Comparison of ENCODE assay signal across 26 cellular contexts in the genomic region with DNA sequence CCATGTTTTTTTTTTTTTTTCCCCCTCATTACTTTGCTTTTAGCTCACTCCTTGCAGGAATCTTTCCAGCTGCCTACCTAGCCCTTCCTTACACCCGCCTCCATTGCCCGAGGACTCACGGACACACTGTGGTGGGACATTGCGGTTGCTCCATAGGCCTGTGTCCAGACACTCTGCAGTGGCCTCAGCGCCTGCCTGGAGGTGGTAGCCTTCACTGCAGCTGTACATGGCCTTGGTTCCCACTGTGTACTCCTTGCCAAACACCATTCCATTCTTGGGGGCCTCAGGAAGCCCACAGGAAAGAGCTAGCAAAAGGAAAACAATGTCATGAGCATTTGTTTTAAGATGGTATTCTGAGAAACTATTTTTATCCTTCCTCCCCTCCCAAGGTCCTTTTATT.
DNase-seq lines count a peak whose midpoint lies in the region; ATAC-seq, FAIRE-seq and TF ChIP-seq lines count a peak whose summit lies in the region.
"Had no signal": no experiment of that assay in that cellular context is flagged by ENCODE, and none has a peak within 500 bp of the region (broad histone marks: within the 10 kb centered on the region; RNA-seq: fewer than 3 reads in every experiment).

No MANE protein-coding gene starts in this region.

- H3K36me3 Mint-ChIP-seq in activated CD4-positive, alpha-beta memory T cell treated with anti-CD3 and anti-CD28 coated beads, Interleukin-2, amount 10 ng/mL, durations not matched to agents 7 days and 5 days (ENCODE audit: low read depth), result no peaks in the 10 kb centered on the region
- H3K36me3 Mint-ChIP-seq: CD14-positive monocyte; CD8-positive, alpha-beta memory T cell had no signal

- POLR2A ChIA-PET in HepG2 (lab: Yijun Ruan, JAX), result no interaction called here
- POLR2A ChIA-PET in activated CD4-positive, alpha-beta memory T cell treated with anti-CD3 and anti-CD28 coated beads, Interleukin-2, amount 10 ng/mL, durations not matched to agents 7 days and 5 days (lab: Charles Lee), result no interaction called here

- no peak for TF ChIP-seq CTCF in liver (IDR thresholded peaks at IDR 0.05; ENCODE audit: low read depth, low read length, missing input control)
- TF ChIP-seq CTCF in HepG2 (CRISPR knock-in tag; IDR thresholded peaks at IDR 0.05), result no peak
- no peak for TF ChIP-seq CTCF in right lobe of liver (IDR thresholded peaks at IDR 0.05)
- no peak for TF ChIP-seq CTCF in colonic mucosa (IDR thresholded peaks at IDR 0.05)

- H3K4me1 Mint-ChIP-seq in activated CD4-positive, alpha-beta memory T cell treated with anti-CD3 and anti-CD28 coated beads, Interleukin-2, amount 10 ng/mL, durations not matched to agents 7 days and 5 days, result no peaks in the 10 kb centered on the region
- H3K4me1 Mint-ChIP-seq: CD14-positive monocyte; CD8-positive, alpha-beta memory T cell had no signal

- WGBS in liver, result 89% methylated on average over 5 of the region's 5 CpGs
- WGBS in HepG2 (ENCODE audit: low lambda C conversion rate), result 13% methylated on average over 5 of the region's 5 CpGs
- 69% methylated on average over 5 of the region's 5 CpGs for WGBS in right lobe of liver (ENCODE audit: insufficient coverage, low coverage, low lambda C conversion rate, missing lambda C conversion rate)

- in situ Hi-C loops in HepG2 (cut with HindIII; ENCODE audit: extremely low pct_ligation_motif_present, low pct_unique_long_range_greater_than_20kb), result no loop called here

- no peaks in the 10 kb centered on the region for H3K9me3 ChIP-seq in liver (ENCODE audit: control insufficient read depth in 4 of 4, low read length in 3 of 4)
- H3K9me3 ChIP-seq in HepG2 (ENCODE audit: low read length), result no peaks in the 10 kb centered on the region
- no peaks in the 10 kb centered on the region for H3K9me3 ChIP-seq in right lobe of liver
- H3K9me3 ChIP-seq in colonic mucosa, result no peaks in the 10 kb centered on the region
- H3K9me3 ChIP-seq: A549, BE2C had no signal

- H3K4me3 ChIP-seq in liver (ENCODE audit: low read depth in 1 of 3, low read length in 3 of 3), result no peak overlapping the region
- no peak overlapping the region for H3K4me3 ChIP-seq in HepG2 (replicated peaks in 1 of 3; ENCODE audit: insufficient read depth in 1 of 3, low read depth in 2 of 3, low read length in 3 of 3)
- no peak overlapping the region for H3K4me3 ChIP-seq in right lobe of liver
- H3K4me3 ChIP-seq in colonic mucosa, result no peak overlapping the region
- H3K4me3 ChIP-seq: A549; BLaER1 treated with 17β-estradiol and CSF1 and Interleukin-3, amounts not matched to agents 10 nM and 100 nM; GM23248 had no signal

- TF ChIP-seq EP300 in HepG2 (IDR thresholded peaks at IDR 0.05; ENCODE audit: low read depth in 2 of 2, low read length in 2 of 2) (no peak), HepG2 (CRISPR knock-in tag; IDR thresholded peaks at IDR 0.05; ENCODE audit: borderline replicate concordance) (no peak)

- H3K27me3 Mint-ChIP-seq in activated CD4-positive, alpha-beta memory T cell treated with anti-CD3 and anti-CD28 coated beads, Interleukin-2, amount 10 ng/mL, durations not matched to agents 7 days and 5 days, result peaks cover 18% of the 10 kb centered on the region

- no peak overlapping the region for H2AFZ ChIP-seq in HepG2 (ENCODE audit: low read length)
- H2AFZ ChIP-seq: GM23248 had no signal

- ATAC-seq in HepG2, result no peak
- ATAC-seq in right lobe of liver, result peak in 3 of 4 donors; percentile 36 to 59 (median 46)
- ATAC-seq in GM19463 (IDR thresholded peaks at IDR 0.05; ENCODE audit: unreplicated experiment), result no peak
- ATAC-seq: A549, HCT116 had no signal

- H3K4me2 ChIP-seq in HepG2 (ENCODE audit: low read depth, low read length), result no peak overlapping the region
- H3K4me2 ChIP-seq: A549 had no signal

- no peaks in the 10 kb centered on the region for H4K20me1 ChIP-seq in HepG2 (ENCODE audit: insufficient read depth, low read length)
- H4K20me1 ChIP-seq: BLaER1 treated with 17β-estradiol and CSF1 and Interleukin-3, amounts not matched to agents 10 nM and 100 nM had no signal

- FAIRE-seq in HepG2 (lab: Jason Lieb, UNC), result no peak
- FAIRE-seq: A549, D721Med, GM12891, GM18507, H1 had no signal

- no peak overlapping the region for H3K27ac Mint-ChIP-seq in activated CD4-positive, alpha-beta memory T cell treated with anti-CD3 and anti-CD28 coated beads, Interleukin-2, amount 10 ng/mL, durations not matched to agents 7 days and 5 days
- H3K27ac Mint-ChIP-seq: CD14-positive monocyte; CD4-positive, alpha-beta T cell; CD8-positive, alpha-beta memory T cell had no signal

- DNase-seq in HepG2 (ENCODE audit: low spot score) (no peak), dermis blood vessel endothelial cell (peak; percentile 18), right lobe of liver (no peak), colonic mucosa (no peak)
- no peak for DNase-seq in activated CD4-positive, alpha-beta memory T cell treated with anti-CD3 and anti-CD28 coated beads, Interleukin-2, amount 10 ng/mL, durations not matched to agents 7 days and 5 days
- DNase-seq: 8988T; ACHN; AML-193; BE2C; CD4-positive, alpha-beta T cell; CD8-positive, alpha-beta memory T cell; DMS 273 treated with DMSO at 0.1 percent for 48 hours; DMS79; GF-D8; GM23248; H7 had no signal

- CTCF ChIA-PET in HepG2 (lab: Yijun Ruan, JAX; ENCODE audit: low intra/inter-chr PET ratio, low total read pairs), result no interaction called here
- CTCF ChIA-PET in activated CD4-positive, alpha-beta memory T cell treated with anti-CD3 and anti-CD28 coated beads, Interleukin-2, amount 10 ng/mL, durations not matched to agents 7 days and 5 days (lab: Charles Lee), result no interaction called here

- intact Hi-C loops in HepG2 (cut with micrococcal nuclease; ENCODE audit: unreplicated experiment), result no loop called here
- intact Hi-C loops in right lobe of liver (cut with DNase I), result no loop called here
- intact Hi-C loops in colonic mucosa (cut with DNase I), result no loop called here

- no peaks in the 10 kb centered on the region for H3K9me3 Mint-ChIP-seq in activated CD4-positive, alpha-beta memory T cell treated with anti-CD3 and anti-CD28 coated beads, Interleukin-2, amount 10 ng/mL, durations not matched to agents 7 days and 5 days
- H3K9me3 Mint-ChIP-seq: CD8-positive, alpha-beta memory T cell had no signal

- H3K4me3 Mint-ChIP-seq in activated CD4-positive, alpha-beta memory T cell treated with anti-CD3 and anti-CD28 coated beads, Interleukin-2, amount 10 ng/mL, durations not matched to agents 7 days and 5 days, result no peak overlapping the region
- H3K4me3 Mint-ChIP-seq: CD4-positive, alpha-beta T cell; CD8-positive, alpha-beta memory T cell had no signal

- no peak for TF ChIP-seq POLR2A in HepG2 (IDR thresholded peaks at IDR 0.05; ENCODE audit: insufficient read depth in 1 of 2, low read depth in 2 of 2, low read length in 2 of 2)
- no peak for TF ChIP-seq POLR2A in right lobe of liver (IDR thresholded peaks at IDR 0.05)

- H3K4me1 ChIP-seq in liver (ENCODE audit: control insufficient read depth in 4 of 4, insufficient read depth in 4 of 4, low read length in 3 of 4) (no peaks in the 10 kb centered on the region), HepG2 (ENCODE audit: insufficient read depth, low read length) (no peaks in the 10 kb centered on the region), right lobe of liver (no peaks in the 10 kb centered on the region), colonic mucosa (no peaks in the 10 kb centered on the region)
- H3K4me1 ChIP-seq: A549, BE2C had no signal

- H3K36me3 ChIP-seq in liver (ENCODE audit: control insufficient read depth in 4 of 4, insufficient read depth in 3 of 4, low read depth in 1 of 4, low read length in 3 of 4) (no peaks in the 10 kb centered on the region), HepG2 (replicated peaks in 1 of 2; ENCODE audit: control insufficient read depth in 1 of 2, insufficient read depth in 2 of 2, low read length in 2 of 2) (no peaks in the 10 kb centered on the region), right lobe of liver (no peaks in the 10 kb centered on the region), colonic mucosa (no peaks in the 10 kb centered on the region)
- H3K36me3 ChIP-seq: BE2C; BLaER1 treated with 17β-estradiol and CSF1 and Interleukin-3, amounts not matched to agents 10 nM and 100 nM had no signal

- H3K27me3 ChIP-seq in liver (ENCODE audit: control insufficient read depth in 4 of 4, insufficient read depth in 4 of 4, low read length in 3 of 4) (no peaks in the 10 kb centered on the region), HepG2 (ENCODE audit: control insufficient read depth in 1 of 2, insufficient read depth in 2 of 2, low read length in 2 of 2) (peaks cover 1 to 4% of the 10 kb centered on the region in 2 experiments; a peak in 3 of 5 replicates), right lobe of liver (no peaks in the 10 kb centered on the region), colonic mucosa (no peaks in the 10 kb centered on the region)
- H3K27me3 ChIP-seq: BE2C; BLaER1 treated with 17β-estradiol and CSF1 and Interleukin-3, amounts not matched to agents 10 nM and 100 nM had no signal

- H3K9ac ChIP-seq in liver (ENCODE audit: low read depth in 1 of 2, low read length in 2 of 2) (no peak overlapping the region), HepG2 (ENCODE audit: insufficient read depth, low read depth, low read length) (no peak overlapping the region), colonic mucosa (ENCODE audit: low read depth in 2 of 2, low read length in 2 of 2) (no peak overlapping the region)
- H3K9ac ChIP-seq: BLaER1 treated with 17β-estradiol and CSF1 and Interleukin-3, amounts not matched to agents 10 nM and 100 nM; GM23248 had no signal

- BruUV-seq in HepG2 (replicated peaks; lab: Mats Ljungman, UMichigan), result no TSS peak

- TF ChIP-seq RAD21 in liver (IDR thresholded peaks at IDR 0.05), result no peak
- TF ChIP-seq RAD21 in HepG2 (CRISPR knock-in tag; IDR thresholded peaks at IDR 0.05), result no peak

- no peaks in the 10 kb centered on the region for H3K79me2 ChIP-seq in HepG2 (ENCODE audit: insufficient read depth, low read length)

- H3K27ac ChIP-seq in liver (ENCODE audit: low read depth in 1 of 2, low read length in 2 of 2) (no peak overlapping the region), HepG2 (ENCODE audit: extremely low read length, insufficient read depth, low read length) (no peak overlapping the region), right lobe of liver (no peak overlapping the region), colonic mucosa (no peak overlapping the region)
- H3K27ac ChIP-seq: A549; BLaER1 treated with 17β-estradiol and CSF1 and Interleukin-3, amounts not matched to agents 10 nM and 100 nM; GM23248 had no signal

TF ChIP-seq in liver, 16 proteins besides CTCF, POLR2A, EP300 and RAD21:
- TF ChIP-seq HNF4G (IDR thresholded peaks at IDR 0.05), result no peak
- peak; percentile 16 for TF ChIP-seq NR2F2 (IDR thresholded peaks at IDR 0.05)
TF ChIP-seq in liver: peak in this region for 1.

TF ChIP-seq in HepG2, 621 proteins besides CTCF, POLR2A, EP300 and RAD21 (continues in another document):
- TF ChIP-seq SNAI1 (CRISPR knock-in tag; IDR thresholded peaks at IDR 0.05; ENCODE audit: borderline replicate concordance) (no peak), NFYB (CRISPR knock-in tag; IDR thresholded peaks at IDR 0.05) (no peak)
- TF ChIP-seq, protein P1, sequence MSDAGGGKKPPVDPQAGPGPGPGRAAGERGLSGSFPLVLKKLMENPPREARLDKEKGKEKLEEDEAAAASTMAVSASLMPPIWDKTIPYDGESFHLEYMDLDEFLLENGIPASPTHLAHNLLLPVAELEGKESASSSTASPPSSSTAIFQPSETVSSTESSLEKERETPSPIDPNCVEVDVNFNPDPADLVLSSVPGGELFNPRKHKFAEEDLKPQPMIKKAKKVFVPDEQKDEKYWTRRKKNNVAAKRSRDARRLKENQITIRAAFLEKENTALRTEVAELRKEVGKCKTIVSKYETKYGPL (CRISPR knock-in tag; IDR thresholded peaks at IDR 0.05), result no peak

Comparison
In these comparisons a context has a peak if more than half of its experiments do, and no peak if none do; other contexts are left out.
1. ATAC-seq: peak in right lobe of liver (3 of 4); none in HepG2 (single experiment) and GM19463 (single experiment).